In the genomic region with DNA sequence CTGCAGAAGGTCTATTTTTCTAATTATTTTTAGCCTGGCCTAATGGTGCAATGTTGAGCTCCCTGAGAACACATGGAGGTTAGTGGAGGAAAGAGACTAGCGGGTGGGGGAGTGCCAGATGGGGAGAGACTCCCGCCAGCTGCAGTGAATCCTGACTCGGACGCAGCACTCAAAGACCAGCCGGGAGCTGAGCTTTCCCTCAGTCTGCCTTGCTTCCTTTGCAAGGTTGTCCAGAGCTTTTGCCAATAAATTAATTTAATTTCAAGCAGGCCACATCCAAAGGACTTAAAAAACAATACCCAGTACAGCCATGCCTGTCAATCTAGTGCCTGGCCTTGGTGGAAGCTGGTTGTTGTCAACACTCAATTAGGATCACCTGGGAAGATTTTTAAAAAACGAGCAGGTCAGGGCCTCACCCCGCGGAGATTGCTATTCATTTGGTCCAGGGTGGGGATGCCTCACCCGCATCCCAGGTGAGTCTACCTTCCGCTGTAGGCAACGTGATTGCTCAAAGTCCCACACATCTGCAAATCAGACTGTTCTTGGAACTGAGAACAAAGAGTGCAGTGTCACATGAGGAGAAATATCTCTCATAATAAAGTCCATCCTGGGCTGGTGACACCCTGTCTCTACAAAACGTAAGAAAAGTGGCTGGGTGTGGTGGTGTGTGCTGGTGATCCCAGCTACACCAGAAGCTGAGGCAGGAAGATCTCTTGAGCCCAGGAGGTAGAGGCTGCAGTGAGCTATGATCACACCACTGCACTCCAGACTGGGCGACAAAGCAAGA, we compare ENCODE assay signal across 28 cellular contexts. TPM values are rescaled to one million over a fixed set of nuclear protein-coding genes. Genes with fewer than 3 reads are reported as not detected.
DNase-seq lines count a peak whose midpoint lies in the region; ATAC-seq, FAIRE-seq and TF ChIP-seq lines count a peak whose summit lies in the region.
"Had no signal": no experiment of that assay in that cellular context is flagged by ENCODE, and none has a peak within 500 bp of the region (broad histone marks: within the 10 kb centered on the region; RNA-seq: fewer than 3 reads in every experiment).

No MANE protein-coding gene starts in this region.

- H3K4me3 ChIP-seq in bronchial epithelial cell (ENCODE audit: low read depth, low read length): no peak overlapping the region
- peak overlapping the region in 1 of 2 donors; percentile 26 for H3K4me3 ChIP-seq in muscle layer of duodenum (ENCODE audit: low read depth in 1 of 2, low read length in 2 of 2)
- no peak overlapping the region for H3K4me3 ChIP-seq in upper lobe of right lung
- H3K4me3 ChIP-seq: coronary artery, SJSA1 had no signal

- no peak for TF ChIP-seq CTCF in bronchial epithelial cell (IDR thresholded peaks at IDR 0.05; ENCODE audit: insufficient read depth, low read length, severe bottlenecking)
- TF ChIP-seq CTCF in upper lobe of right lung (IDR thresholded peaks at IDR 0.05): no peak

- H3K27me3 ChIP-seq in bronchial epithelial cell (ENCODE audit: control insufficient read depth, insufficient read depth, low read length): no peaks in the 10 kb centered on the region
- H3K27me3 ChIP-seq in muscle layer of duodenum (ENCODE audit: low read depth, low read length): no peaks in the 10 kb centered on the region
- no peaks in the 10 kb centered on the region for H3K27me3 ChIP-seq in upper lobe of right lung

- H3K4me1 ChIP-seq in muscle layer of duodenum (ENCODE audit: control insufficient read depth in 1 of 2, insufficient read depth in 2 of 2, low read length in 2 of 2) (peaks cover 0 to 6% of the 10 kb centered on the region in 2 donors), upper lobe of right lung (no peaks in the 10 kb centered on the region)
- H3K4me1 ChIP-seq: parathyroid adenoma had no signal

- H3K36me3 ChIP-seq in bronchial epithelial cell (ENCODE audit: control insufficient read depth, insufficient read depth, low read length): no peaks in the 10 kb centered on the region
- no peaks in the 10 kb centered on the region for H3K36me3 ChIP-seq in muscle layer of duodenum (ENCODE audit: control insufficient read depth in 1 of 2, insufficient read depth in 2 of 2, low read length in 2 of 2)
- H3K36me3 ChIP-seq in upper lobe of right lung: no peaks in the 10 kb centered on the region
- H3K36me3 ChIP-seq: SJSA1 had no signal

- ATAC-seq in upper lobe of right lung (no peak), GM19035 (IDR thresholded peaks at IDR 0.05; ENCODE audit: unreplicated experiment) (no peak)
- no peak for ATAC-seq in stimulated activated naive CD8-positive, alpha-beta T cell treated with anti-CD3 and anti-CD28 coated beads, Interleukin-15, Interleukin-2, amounts not matched to agents 100 U/mL and 50 U/mL, for 24 hours
- ATAC-seq: activated CD4-positive, alpha-beta T cell treated with anti-CD3 and anti-CD28 coated beads for 36 hours; natural killer cell treated with Interleukin-12 subunit alpha and Interleukin-12 subunit beta and Interleukin-15 and Interleukin-18, amount 100 ng/mL, for 72 hours; Panc1 had no signal

- H3K27ac ChIP-seq in muscle layer of duodenum (ENCODE audit: low read length) (peak overlapping the region; percentile 47), upper lobe of right lung (peak overlapping the region; percentile 30)
- H3K27ac ChIP-seq: KMS-11, parathyroid adenoma, SJSA1 had no signal

- intact Hi-C loops in upper lobe of right lung (cut with DNase I): no loop called here

- H3K9me3 ChIP-seq in muscle layer of duodenum (ENCODE audit: control insufficient read depth in 1 of 2, low read length in 2 of 2): no peaks in the 10 kb centered on the region
- H3K9me3 ChIP-seq in upper lobe of right lung: no peaks in the 10 kb centered on the region
- H3K9me3 ChIP-seq: SJSA1 had no signal

- FAIRE-seq in bronchial epithelial cell (lab: Jason Lieb, UNC): peak; percentile 40
- FAIRE-seq: endometrium, HTR-8/SVneo had no signal

- DNase-seq in NCI-H82 (lab: John Stamatoyannopoulos, UW): peak; percentile 2
- DNase-seq in NCI-H82 treated with DMSO at 0.1 percent for 48 hours (lab: John Stamatoyannopoulos, UW; ENCODE audit: unreplicated experiment): no peak
- DNase-seq in bronchial epithelial cell (ENCODE audit: low read depth): no peak
- DNase-seq in upper lobe of right lung: no peak
- DNase-seq in pons (ENCODE audit: low spot score): no peak
- no peak for DNase-seq in stimulated activated naive CD8-positive, alpha-beta T cell treated with anti-CD3 and anti-CD28 coated beads, Interleukin-15, Interleukin-2, amounts not matched to agents 100 U/mL and 50 U/mL, for 24 hours
- DNase-seq: 8988T; activated CD4-positive, alpha-beta T cell treated with anti-CD3 and anti-CD28 coated beads for 36 hours; activated CD8-positive, alpha-beta memory T cell treated with anti-CD3 and anti-CD28 coated beads, Interleukin-2, amount 50 U/mL, for 4 hours; activated naive CD8-positive, alpha-beta T cell treated with anti-CD3 and anti-CD28 coated beads, Interleukin-2, amount 10 ng/mL, durations not matched to agents 7 days and 5 days; DMS79; glutamatergic neuron; NCI-H1048; NCI-H187 treated with DMSO at 0.1 percent for 48 hours; NCI-H446 had no signal

RNA-seq across cellular contexts. Expression of a gene that starts 4.0 kb away (rescaled TPM):
- not detected in 2 replicates for total RNA-seq in bronchial epithelial cell
- not detected for total RNA-seq in upper lobe of right lung
- total RNA-seq: activated CD4-positive, alpha-beta T cell treated with anti-CD3 and anti-CD28 coated beads for 36 hours; activated naive CD8-positive, alpha-beta T cell treated with anti-CD3 and anti-CD28 coated beads, Interleukin-2, amount 10 ng/mL, durations not matched to agents 7 days and 5 days; activated T-helper 2 cell treated with anti-CD3 and anti-CD28 coated beads, Interferon-gamma antibody, Interleukin-2, Interleukin-4, amounts not matched to agents 10 μg/mL and 5 μg/mL and 100 μg/mL, durations not matched to agents 14 hours and 24 hours and 36 hours; natural killer cell treated with Interleukin-12 subunit alpha and Interleukin-12 subunit beta and Interleukin-15 and Interleukin-18, amount 100 ng/mL, for 72 hours; sciatic nerve; SJSA1; T-helper 1 cell treated with Interleukin-12 subunit alpha and Interleukin-12 subunit beta and Interleukin-4 antibody, amounts not matched to agents 30 ng/mL and 1 ng/mL, for 36 hours had no signal

RNA-seq across cellular contexts. Expression of a gene that starts 18.2 kb away (rescaled TPM):
- total RNA-seq in bronchial epithelial cell (5.9 and 7.9 TPM in 2 replicates), upper lobe of right lung (70.6 TPM)
